1 cellular context compared by ENCODE assay signal in the genomic region with DNA sequence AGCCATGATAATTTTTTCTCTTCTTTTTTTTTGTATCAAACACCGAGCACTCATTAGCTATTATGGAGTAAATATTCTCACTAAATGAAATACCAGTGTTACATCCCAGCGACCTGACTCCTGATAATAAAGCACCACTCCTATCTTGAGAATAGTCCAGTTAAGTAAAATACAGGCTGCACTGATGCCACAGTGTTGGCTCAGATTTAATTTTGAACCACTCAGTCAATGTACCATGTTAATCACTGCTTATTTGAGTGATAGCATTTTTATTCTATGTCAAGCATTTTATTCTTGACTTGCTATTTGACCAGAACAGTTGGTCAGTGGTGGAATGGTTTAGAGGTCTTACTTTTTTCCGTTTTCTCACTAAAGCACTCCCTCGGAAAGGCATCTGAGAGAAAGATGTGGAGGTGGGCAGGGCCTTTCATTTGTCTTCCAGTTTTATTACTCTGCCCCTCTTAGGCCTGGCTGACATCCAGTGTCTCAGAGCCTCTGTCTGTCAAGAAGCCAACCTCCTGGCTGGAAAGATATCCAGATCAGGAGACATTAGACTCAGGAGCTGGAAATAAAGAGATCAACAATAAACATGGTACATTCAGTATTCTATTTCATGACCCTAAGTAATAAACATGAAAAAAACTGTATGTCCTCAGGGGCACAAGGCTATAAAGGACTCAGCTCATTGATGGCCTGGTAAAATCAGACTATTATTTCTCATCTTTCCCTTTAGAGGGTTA.
TF ChIP-seq lines count a peak whose summit lies in the region.

No MANE protein-coding gene starts in this region.

TF ChIP-seq in HepG2, 621 proteins besides CTCF, POLR2A, EP300 and RAD21 (continued from another document):
- TF ChIP-seq NCOR1 (IDR thresholded peaks at IDR 0.05; ENCODE audit: borderline replicate concordance, low read length) (no peak), ZBTB20 (CRISPR knock-in tag; IDR thresholded peaks at IDR 0.05; ENCODE audit: borderline replicate concordance, low read depth) (no peak), CBX5 (CRISPR knock-in tag; IDR thresholded peaks at IDR 0.05; ENCODE audit: borderline replicate concordance) (no peak)
- TF ChIP-seq, protein P1, sequence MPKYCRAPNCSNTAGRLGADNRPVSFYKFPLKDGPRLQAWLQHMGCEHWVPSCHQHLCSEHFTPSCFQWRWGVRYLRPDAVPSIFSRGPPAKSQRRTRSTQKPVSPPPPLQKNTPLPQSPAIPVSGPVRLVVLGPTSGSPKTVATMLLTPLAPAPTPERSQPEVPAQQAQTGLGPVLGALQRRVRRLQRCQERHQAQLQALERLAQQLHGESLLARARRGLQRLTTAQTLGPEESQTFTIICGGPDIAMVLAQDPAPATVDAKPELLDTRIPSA (CRISPR knock-in tag; IDR thresholded peaks at IDR 0.05; ENCODE audit: borderline replicate concordance): no peak
- TF ChIP-seq, protein P2, sequence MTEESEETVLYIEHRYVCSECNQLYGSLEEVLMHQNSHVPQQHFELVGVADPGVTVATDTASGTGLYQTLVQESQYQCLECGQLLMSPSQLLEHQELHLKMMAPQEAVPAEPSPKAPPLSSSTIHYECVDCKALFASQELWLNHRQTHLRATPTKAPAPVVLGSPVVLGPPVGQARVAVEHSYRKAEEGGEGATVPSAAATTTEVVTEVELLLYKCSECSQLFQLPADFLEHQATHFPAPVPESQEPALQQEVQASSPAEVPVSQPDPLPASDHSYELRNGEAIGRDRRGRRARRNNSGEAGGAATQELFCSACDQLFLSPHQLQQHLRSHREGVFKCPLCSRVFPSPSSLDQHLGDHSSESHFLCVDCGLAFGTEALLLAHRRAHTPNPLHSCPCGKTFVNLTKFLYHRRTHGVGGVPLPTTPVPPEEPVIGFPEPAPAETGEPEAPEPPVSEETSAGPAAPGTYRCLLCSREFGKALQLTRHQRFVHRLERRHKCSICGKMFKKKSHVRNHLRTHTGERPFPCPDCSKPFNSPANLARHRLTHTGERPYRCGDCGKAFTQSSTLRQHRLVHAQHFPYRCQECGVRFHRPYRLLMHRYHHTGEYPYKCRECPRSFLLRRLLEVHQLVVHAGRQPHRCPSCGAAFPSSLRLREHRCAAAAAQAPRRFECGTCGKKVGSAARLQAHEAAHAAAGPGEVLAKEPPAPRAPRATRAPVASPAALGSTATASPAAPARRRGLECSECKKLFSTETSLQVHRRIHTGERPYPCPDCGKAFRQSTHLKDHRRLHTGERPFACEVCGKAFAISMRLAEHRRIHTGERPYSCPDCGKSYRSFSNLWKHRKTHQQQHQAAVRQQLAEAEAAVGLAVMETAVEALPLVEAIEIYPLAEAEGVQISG (CRISPR knock-in tag; IDR thresholded peaks at IDR 0.05): no peak
